ENCODE assay signal across 1 cellular context in the genomic region with DNA sequence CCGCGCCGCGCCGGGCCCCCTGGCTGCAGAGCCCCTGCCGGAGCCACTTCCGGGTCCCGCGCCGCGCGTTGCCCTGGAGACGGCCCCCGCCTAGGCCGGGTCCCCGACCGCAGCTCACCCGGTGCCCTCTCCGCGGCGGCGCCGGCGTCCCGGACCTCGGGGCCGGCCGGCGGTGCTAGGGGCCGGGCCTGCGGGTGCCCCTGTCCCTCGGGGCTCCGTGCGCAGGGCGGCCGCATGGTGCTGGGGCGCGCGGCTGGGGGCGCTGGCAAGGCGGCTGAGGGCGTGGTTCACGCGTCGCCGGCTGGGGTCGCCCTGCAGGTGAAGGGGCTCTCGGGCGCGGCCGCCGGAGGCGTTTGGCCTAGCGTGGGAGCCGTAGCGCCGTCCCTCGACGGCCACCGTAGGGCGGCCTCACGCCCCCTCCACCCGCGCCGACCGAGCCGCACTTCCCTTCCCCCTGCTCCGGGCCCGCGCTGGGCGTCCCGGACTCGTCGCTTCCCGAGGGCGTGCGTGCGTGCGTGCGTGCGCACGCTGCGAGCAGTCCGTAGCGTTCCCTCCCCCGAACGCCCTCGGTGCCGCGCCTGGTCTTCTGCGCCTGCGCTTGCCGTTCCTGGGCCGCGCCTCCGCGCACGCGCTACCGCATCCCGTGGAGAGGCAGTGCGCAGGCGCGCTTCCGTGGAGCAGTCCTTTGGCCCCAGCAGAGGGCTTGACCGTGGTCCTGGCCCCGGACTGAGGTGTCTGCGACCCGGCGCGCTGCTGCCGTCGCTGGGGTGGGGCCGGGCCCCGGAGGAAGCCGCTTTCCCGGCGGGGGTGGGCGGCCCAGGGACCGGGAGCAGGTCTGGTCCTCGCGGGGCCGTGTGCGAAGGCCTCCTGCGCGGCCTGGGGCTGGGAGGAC.
TF ChIP-seq lines count a peak whose summit lies in the region.

A gene with protein sequence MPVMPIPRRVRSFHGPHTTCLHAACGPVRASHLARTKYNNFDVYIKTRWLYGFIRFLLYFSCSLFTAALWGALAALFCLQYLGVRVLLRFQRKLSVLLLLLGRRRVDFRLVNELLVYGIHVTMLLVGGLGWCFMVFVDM (minus strand): TSS at position 509 of the 892 bp plus-strand sequence. CDS start 1,975 bp downstream, outside the sequence.

TF ChIP-seq in K562, 482 proteins besides CTCF, POLR2A, EP300 and RAD21 (continued from another document and continues in another):
- TF ChIP-seq, protein P1, sequence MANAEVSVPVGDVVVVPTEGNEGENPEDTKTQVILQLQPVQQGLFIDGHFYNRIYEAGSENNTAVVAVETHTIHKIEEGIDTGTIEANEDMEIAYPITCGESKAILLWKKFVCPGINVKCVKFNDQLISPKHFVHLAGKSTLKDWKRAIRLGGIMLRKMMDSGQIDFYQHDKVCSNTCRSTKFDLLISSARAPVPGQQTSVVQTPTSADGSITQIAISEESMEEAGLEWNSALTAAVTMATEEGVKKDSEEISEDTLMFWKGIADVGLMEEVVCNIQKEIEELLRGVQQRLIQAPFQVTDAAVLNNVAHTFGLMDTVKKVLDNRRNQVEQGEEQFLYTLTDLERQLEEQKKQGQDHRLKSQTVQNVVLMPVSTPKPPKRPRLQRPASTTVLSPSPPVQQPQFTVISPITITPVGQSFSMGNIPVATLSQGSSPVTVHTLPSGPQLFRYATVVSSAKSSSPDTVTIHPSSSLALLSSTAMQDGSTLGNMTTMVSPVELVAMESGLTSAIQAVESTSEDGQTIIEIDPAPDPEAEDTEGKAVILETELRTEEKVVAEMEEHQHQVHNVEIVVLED (CRISPR knock-in tag; IDR thresholded peaks at IDR 0.05): peak; percentile 100
- peak; percentile 100 for TF ChIP-seq CXXC5 (CRISPR knock-in tag; IDR thresholded peaks at IDR 0.05)
- TF ChIP-seq BACH1 (tag; IDR thresholded peaks at IDR 0.05): no peak
- TF ChIP-seq, protein P2, sequence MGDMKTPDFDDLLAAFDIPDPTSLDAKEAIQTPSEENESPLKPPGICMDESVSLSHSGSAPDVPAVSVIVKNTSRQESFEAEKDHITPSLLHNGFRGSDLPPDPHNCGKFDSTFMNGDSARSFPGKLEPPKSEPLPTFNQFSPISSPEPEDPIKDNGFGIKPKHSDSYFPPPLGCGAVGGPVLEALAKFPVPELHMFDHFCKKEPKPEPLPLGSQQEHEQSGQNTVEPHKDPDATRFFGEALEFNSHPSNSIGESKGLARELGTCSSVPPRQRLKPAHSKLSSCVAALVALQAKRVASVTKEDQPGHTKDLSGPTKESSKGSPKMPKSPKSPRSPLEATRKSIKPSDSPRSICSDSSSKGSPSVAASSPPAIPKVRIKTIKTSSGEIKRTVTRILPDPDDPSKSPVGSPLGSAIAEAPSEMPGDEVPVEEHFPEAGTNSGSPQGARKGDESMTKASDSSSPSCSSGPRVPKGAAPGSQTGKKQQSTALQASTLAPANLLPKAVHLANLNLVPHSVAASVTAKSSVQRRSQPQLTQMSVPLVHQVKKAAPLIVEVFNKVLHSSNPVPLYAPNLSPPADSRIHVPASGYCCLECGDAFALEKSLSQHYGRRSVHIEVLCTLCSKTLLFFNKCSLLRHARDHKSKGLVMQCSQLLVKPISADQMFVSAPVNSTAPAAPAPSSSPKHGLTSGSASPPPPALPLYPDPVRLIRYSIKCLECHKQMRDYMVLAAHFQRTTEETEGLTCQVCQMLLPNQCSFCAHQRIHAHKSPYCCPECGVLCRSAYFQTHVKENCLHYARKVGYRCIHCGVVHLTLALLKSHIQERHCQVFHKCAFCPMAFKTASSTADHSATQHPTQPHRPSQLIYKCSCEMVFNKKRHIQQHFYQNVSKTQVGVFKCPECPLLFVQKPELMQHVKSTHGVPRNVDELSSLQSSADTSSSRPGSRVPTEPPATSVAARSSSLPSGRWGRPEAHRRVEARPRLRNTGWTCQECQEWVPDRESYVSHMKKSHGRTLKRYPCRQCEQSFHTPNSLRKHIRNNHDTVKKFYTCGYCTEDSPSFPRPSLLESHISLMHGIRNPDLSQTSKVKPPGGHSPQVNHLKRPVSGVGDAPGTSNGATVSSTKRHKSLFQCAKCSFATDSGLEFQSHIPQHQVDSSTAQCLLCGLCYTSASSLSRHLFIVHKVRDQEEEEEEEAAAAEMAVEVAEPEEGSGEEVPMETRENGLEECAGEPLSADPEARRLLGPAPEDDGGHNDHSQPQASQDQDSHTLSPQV (IDR thresholded peaks at IDR 0.05): 0 out of 2 replicates have a peak, but pooled peaks have one; percentile 77
- TF ChIP-seq RCOR1 (IDR thresholded peaks at IDR 0.05; ENCODE audit: borderline replicate concordance in 1 of 2, low read depth in 2 of 2, low read length in 2 of 2): no peak; a peak in 1 of 4 replicates
- peak; percentile 60 for TF ChIP-seq ESRRA (IDR thresholded peaks at IDR 0.05; ENCODE audit: borderline replicate concordance, low read depth)
- TF ChIP-seq RBM15 (IDR thresholded peaks at IDR 0.05; ENCODE audit: insufficient read depth, low read length): no peak
- no peak for TF ChIP-seq E2F3 (CRISPR knock-in tag; IDR thresholded peaks at IDR 0.05)
- TF ChIP-seq ZNF311 (CRISPR knock-in tag; IDR thresholded peaks at IDR 0.05): no peak
- peak; percentile 62 for TF ChIP-seq PHF20 (IDR thresholded peaks at IDR 0.05; ENCODE audit: partially characterized antibody)
- TF ChIP-seq KLF13 (tag; IDR thresholded peaks at IDR 0.05; ENCODE audit: borderline replicate concordance, low read depth): peak; percentile 91
- peak; percentile 47; the same call in 1 of the 2 replicates for TF ChIP-seq MBD2 (IDR thresholded peaks at IDR 0.05; ENCODE audit: borderline replicate concordance, low read depth)
- TF ChIP-seq, protein P3, sequence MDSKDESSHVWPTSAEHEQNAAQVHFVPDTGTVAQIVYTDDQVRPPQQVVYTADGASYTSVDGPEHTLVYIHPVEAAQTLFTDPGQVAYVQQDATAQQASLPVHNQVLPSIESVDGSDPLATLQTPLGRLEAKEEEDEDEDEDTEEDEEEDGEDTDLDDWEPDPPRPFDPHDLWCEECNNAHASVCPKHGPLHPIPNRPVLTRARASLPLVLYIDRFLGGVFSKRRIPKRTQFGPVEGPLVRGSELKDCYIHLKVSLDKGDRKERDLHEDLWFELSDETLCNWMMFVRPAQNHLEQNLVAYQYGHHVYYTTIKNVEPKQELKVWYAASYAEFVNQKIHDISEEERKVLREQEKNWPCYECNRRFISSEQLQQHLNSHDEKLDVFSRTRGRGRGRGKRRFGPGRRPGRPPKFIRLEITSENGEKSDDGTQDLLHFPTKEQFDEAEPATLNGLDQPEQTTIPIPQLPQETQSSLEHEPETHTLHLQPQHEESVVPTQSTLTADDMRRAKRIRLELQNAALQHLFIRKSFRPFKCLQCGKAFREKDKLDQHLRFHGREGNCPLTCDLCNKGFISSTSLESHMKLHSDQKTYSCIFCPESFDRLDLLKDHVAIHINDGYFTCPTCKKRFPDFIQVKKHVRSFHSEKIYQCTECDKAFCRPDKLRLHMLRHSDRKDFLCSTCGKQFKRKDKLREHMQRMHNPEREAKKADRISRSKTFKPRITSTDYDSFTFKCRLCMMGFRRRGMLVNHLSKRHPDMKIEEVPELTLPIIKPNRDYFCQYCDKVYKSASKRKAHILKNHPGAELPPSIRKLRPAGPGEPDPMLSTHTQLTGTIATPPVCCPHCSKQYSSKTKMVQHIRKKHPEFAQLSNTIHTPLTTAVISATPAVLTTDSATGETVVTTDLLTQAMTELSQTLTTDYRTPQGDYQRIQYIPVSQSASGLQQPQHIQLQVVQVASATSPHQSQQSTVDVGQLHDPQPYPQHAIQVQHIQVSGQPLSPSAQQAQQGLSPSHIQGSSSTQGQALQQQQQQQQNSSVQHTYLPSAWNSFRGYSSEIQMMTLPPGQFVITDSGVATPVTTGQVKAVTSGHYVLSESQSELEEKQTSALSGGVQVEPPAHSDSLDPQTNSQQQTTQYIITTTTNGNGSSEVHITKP (IDR thresholded peaks at IDR 0.05; ENCODE audit: partially characterized antibody): peak; percentile 29
- peak; percentile 22; the same call in 1 of the 2 replicates for TF ChIP-seq SOX6 (IDR thresholded peaks at IDR 0.05)
- TF ChIP-seq, protein P4, sequence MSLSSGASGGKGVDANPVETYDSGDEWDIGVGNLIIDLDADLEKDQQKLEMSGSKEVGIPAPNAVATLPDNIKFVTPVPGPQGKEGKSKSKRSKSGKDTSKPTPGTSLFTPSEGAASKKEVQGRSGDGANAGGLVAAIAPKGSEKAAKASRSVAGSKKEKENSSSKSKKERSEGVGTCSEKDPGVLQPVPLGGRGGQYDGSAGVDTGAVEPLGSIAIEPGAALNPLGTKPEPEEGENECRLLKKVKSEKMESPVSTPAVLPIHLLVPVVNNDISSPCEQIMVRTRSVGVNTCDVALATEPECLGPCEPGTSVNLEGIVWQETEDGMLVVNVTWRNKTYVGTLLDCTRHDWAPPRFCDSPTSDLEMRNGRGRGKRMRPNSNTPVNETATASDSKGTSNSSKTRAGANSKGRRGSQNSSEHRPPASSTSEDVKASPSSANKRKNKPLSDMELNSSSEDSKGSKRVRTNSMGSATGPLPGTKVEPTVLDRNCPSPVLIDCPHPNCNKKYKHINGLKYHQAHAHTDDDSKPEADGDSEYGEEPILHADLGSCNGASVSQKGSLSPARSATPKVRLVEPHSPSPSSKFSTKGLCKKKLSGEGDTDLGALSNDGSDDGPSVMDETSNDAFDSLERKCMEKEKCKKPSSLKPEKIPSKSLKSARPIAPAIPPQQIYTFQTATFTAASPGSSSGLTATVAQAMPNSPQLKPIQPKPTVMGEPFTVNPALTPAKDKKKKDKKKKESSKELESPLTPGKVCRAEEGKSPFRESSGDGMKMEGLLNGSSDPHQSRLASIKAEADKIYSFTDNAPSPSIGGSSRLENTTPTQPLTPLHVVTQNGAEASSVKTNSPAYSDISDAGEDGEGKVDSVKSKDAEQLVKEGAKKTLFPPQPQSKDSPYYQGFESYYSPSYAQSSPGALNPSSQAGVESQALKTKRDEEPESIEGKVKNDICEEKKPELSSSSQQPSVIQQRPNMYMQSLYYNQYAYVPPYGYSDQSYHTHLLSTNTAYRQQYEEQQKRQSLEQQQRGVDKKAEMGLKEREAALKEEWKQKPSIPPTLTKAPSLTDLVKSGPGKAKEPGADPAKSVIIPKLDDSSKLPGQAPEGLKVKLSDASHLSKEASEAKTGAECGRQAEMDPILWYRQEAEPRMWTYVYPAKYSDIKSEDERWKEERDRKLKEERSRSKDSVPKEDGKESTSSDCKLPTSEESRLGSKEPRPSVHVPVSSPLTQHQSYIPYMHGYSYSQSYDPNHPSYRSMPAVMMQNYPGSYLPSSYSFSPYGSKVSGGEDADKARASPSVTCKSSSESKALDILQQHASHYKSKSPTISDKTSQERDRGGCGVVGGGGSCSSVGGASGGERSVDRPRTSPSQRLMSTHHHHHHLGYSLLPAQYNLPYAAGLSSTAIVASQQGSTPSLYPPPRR (CRISPR knock-in tag; IDR thresholded peaks at IDR 0.05; ENCODE audit: borderline replicate concordance): 0 out of 2 replicates have a peak, but pooled peaks have one; percentile 44
- TF ChIP-seq, protein P5, sequence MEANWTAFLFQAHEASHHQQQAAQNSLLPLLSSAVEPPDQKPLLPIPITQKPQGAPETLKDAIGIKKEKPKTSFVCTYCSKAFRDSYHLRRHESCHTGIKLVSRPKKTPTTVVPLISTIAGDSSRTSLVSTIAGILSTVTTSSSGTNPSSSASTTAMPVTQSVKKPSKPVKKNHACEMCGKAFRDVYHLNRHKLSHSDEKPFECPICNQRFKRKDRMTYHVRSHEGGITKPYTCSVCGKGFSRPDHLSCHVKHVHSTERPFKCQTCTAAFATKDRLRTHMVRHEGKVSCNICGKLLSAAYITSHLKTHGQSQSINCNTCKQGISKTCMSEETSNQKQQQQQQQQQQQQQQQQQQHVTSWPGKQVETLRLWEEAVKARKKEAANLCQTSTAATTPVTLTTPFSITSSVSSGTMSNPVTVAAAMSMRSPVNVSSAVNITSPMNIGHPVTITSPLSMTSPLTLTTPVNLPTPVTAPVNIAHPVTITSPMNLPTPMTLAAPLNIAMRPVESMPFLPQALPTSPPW (CRISPR knock-in tag; IDR thresholded peaks at IDR 0.05): peak; percentile 82
- TF ChIP-seq PTRF (tag; IDR thresholded peaks at IDR 0.05): no peak
- 0 out of 2 replicates have a peak, but pooled peaks have one; percentile 11 for TF ChIP-seq MXI1 (IDR thresholded peaks at IDR 0.05; ENCODE audit: low read depth, low read length)
- TF ChIP-seq MCM3 (IDR thresholded peaks at IDR 0.05): no peak
- no peak for TF ChIP-seq ZNF780A (CRISPR knock-in tag; IDR thresholded peaks at IDR 0.05)
- TF ChIP-seq BMI1 (IDR thresholded peaks at IDR 0.05; ENCODE audit: low read length): no peak
- TF ChIP-seq ZNF282 (CRISPR knock-in tag; IDR thresholded peaks at IDR 0.05): 0 out of 2 replicates have a peak, but pooled peaks have one; percentile 33
- TF ChIP-seq L3MBTL2 (IDR thresholded peaks at IDR 0.05): peak; percentile 72
- peak; percentile 72 for TF ChIP-seq ZBTB1 (CRISPR knock-in tag; IDR thresholded peaks at IDR 0.05; ENCODE audit: borderline replicate concordance, low read depth)
- TF ChIP-seq, protein P6, sequence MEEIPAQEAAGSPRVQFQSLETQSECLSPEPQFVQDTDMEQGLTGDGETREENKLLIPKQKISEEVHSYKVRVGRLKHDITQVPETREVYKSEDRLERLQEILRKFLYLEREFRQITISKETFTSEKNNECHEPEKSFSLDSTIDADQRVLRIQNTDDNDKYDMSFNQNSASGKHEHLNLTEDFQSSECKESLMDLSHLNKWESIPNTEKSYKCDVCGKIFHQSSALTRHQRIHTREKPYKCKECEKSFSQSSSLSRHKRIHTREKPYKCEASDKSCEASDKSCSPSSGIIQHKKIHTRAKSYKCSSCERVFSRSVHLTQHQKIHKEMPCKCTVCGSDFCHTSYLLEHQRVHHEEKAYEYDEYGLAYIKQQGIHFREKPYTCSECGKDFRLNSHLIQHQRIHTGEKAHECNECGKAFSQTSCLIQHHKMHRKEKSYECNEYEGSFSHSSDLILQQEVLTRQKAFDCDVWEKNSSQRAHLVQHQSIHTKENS (CRISPR knock-in tag; IDR thresholded peaks at IDR 0.05): no peak
- peak; percentile 76 for TF ChIP-seq CREB1 (IDR thresholded peaks at IDR 0.05)
- TF ChIP-seq CREB1 (CRISPR knock-in tag; IDR thresholded peaks at IDR 0.05): peak; percentile 83
- TF ChIP-seq DMBX1 (CRISPR knock-in tag; IDR thresholded peaks at IDR 0.05; ENCODE audit: borderline replicate concordance): peak; percentile 36; the same call in 1 of the 2 replicates
- TF ChIP-seq POLR2AphosphoS5 (IDR thresholded peaks at IDR 0.05; ENCODE audit: control insufficient read depth, insufficient read depth, low read depth, low read length): peak; percentile 47
- no peak for TF ChIP-seq ETV6 (IDR thresholded peaks at IDR 0.05; ENCODE audit: borderline replicate concordance in 1 of 2, low read depth in 2 of 2, low read length in 1 of 2)
- TF ChIP-seq ETV6 (CRISPR knock-in tag; IDR thresholded peaks at IDR 0.05; ENCODE audit: borderline replicate concordance): no peak
- peak; percentile 88 for TF ChIP-seq HNRNPLL (IDR thresholded peaks at IDR 0.05; ENCODE audit: low read depth, low read length, poor library complexity, severe bottlenecking)
- peak; percentile 83; the same call in 1 of the 2 replicates for TF ChIP-seq SMAD4 (CRISPR knock-in tag; conservative IDR thresholded peaks at IDR 0.05)
- peak; percentile 82 for TF ChIP-seq ATF7 (IDR thresholded peaks at IDR 0.05)
- 0 out of 2 replicates have a peak, but pooled peaks have one; percentile 17 for TF ChIP-seq ERF (CRISPR knock-in tag; IDR thresholded peaks at IDR 0.05)
- TF ChIP-seq ETS2 (tag; IDR thresholded peaks at IDR 0.05; ENCODE audit: borderline replicate concordance, poor library complexity, severe bottlenecking): peak; percentile 8
- peak; percentile 77 for TF ChIP-seq SPI1 (IDR thresholded peaks at IDR 0.05; ENCODE audit: borderline replicate concordance, low read depth, low read length)
- peak in 1 of 2 experiments; percentile 83; a peak in 2 of 4 replicates for TF ChIP-seq HDAC1 (IDR thresholded peaks at IDR 0.05)
- TF ChIP-seq NCOA6 (IDR thresholded peaks at IDR 0.05): peak; percentile 98
